ENCODE assay signal across 5 cellular contexts in genomic region chr1:67242016-67242415, GRCh38.
"Had no signal": no experiment of that assay in that cellular context is flagged by ENCODE, and none has a peak within 500 bp of the region (broad histone marks: within the 10 kb centered on the region; RNA-seq: fewer than 3 reads in every experiment).

No MANE protein-coding gene starts in this region.

- ATAC-seq: GM23338, HepG2 had no signal

- H3K4me3 Mint-ChIP-seq: GM23338, H9, IgD-negative memory B cell had no signal

- DNase-seq: H9, HCEC 1CT had no signal

- H3K27ac Mint-ChIP-seq: GM23338, H9, IgD-negative memory B cell had no signal

- H3K4me1 Mint-ChIP-seq: GM23338, H9, IgD-negative memory B cell had no signal
